ENCODE assay signal across 15 cellular contexts in the genomic region with DNA sequence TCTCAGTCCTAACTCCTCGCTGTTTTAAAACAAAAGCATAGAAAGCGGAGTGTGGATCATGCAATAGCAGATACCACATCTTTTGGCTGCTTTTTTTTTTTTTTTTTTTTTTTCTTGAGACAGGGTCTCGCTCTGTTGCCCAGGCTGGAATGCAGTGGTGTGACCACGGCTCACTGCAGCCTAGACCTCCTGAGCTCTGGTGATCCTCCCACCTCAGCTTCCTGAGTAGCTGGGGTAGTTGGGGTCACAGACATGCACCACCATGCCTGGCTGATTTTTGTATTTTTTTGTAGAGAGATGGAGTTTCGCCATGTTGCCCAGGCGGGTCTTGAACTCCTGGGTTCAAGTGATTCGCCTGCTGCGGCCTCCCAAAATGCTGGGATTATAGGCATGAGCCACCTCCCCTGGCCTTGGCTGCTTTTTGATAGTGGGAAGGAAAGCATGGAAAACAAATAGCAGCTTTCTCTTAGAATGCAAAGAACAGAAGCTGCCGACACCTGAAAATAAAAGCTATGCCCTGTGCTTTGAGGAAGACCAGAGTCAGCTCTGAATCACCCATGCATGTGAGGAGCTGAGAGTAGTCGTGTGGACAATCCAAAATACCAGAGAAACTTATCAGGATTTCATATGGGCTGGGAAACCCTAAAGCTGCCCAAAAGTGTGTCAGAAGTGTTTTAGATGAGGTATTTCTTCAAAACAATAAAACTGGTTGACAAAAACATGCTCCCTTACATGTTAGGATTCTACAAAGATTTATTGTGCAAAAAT. TPM values are rescaled to one million over a fixed set of nuclear protein-coding genes. Genes with fewer than 3 reads are reported as not detected.
A peak's percentile ranks its signal among the peaks of the same experiment; 100 is the strongest.
DNase-seq lines count a peak whose midpoint lies in the region; ATAC-seq and TF ChIP-seq lines count a peak whose summit lies in the region.
"Had no signal": no experiment of that assay in that cellular context is flagged by ENCODE, and none has a peak within 500 bp of the region (broad histone marks: within the 10 kb centered on the region; RNA-seq: fewer than 3 reads in every experiment).

No MANE protein-coding gene starts in this region.

- BruUV-seq in PC-3 (replicated peaks; lab: Mats Ljungman, UMichigan): no TSS peak

- H3F3A ChIP-seq in PC-3 (ENCODE audit: low read length, unreplicated experiment): no peaks in the 10 kb centered on the region

- H3K4me3 Mint-ChIP-seq in activated CD8-positive, alpha-beta T cell treated with anti-CD3 and anti-CD28 coated beads for 36 hours: no peak overlapping the region
- H3K4me3 Mint-ChIP-seq in activated CD8-positive, alpha-beta T cell treated with anti-CD3 and anti-CD28 coated beads, Interleukin-2, amount 10 ng/mL, durations not matched to agents 7 days and 5 days: no peak overlapping the region
- no peak overlapping the region for H3K4me3 Mint-ChIP-seq in stimulated activated effector memory CD8-positive, alpha-beta T cell treated with anti-CD3 and anti-CD28 coated beads, Interleukin-12 subunit alpha, Interleukin-12 subunit beta, amount 100 ng/mL, for 72 hours
- H3K4me3 Mint-ChIP-seq: activated CD4-positive, alpha-beta T cell treated with anti-CD3 and anti-CD28 coated beads, Interleukin-2, amount 10 ng/mL, durations not matched to agents 24 days and 14 days; H9 had no signal

- POLR2A ChIA-PET in activated CD8-positive, alpha-beta T cell treated with anti-CD3 and anti-CD28 coated beads for 36 hours (lab: Charles Lee): interaction anchor here (0.7 to 1.4 kb wide), 6 partner anchors 13 to 64 kb away, joined by 3 to 4 read pairs (median 3); no protein-coding TSS in a partner anchor
- POLR2A ChIA-PET in activated CD8-positive, alpha-beta T cell treated with anti-CD3 and anti-CD28 coated beads, Interleukin-2, amount 10 ng/mL, durations not matched to agents 7 days and 5 days (lab: Charles Lee): interaction anchor here (1.0 kb wide), 1 partner anchor 17 kb away, joined by 3 read pairs; no protein-coding TSS in a partner anchor
- POLR2A ChIA-PET in PC-3 (lab: Charles Lee; ENCODE audit: unreplicated experiment): no interaction called here

- H3K36me3 ChIP-seq in PC-3 (ENCODE audit: low read depth, low read length): no peaks in the 10 kb centered on the region

- TF ChIP-seq CTCF in activated CD8-positive, alpha-beta T cell treated with anti-CD3 and anti-CD28 coated beads for 36 hours (IDR thresholded peaks at IDR 0.05): no peak
- no peak for TF ChIP-seq CTCF in PC-3 (conservative IDR thresholded peaks at IDR 0.05; ENCODE audit: low read depth, low read length)
- TF ChIP-seq CTCF in fibroblast of pulmonary artery (IDR thresholded peaks at IDR 0.05; ENCODE audit: low read length, missing control alignments): no peak

- H3K4me3 ChIP-seq in PC-3 (ENCODE audit: low read length) (no peak overlapping the region), fibroblast of pulmonary artery (replicated peaks; ENCODE audit: low read depth, low read length) (no peak overlapping the region)
- H3K4me3 ChIP-seq: testis had no signal

- no peaks in the 10 kb centered on the region for H4K20me1 ChIP-seq in PC-3 (ENCODE audit: low read length)

- no peaks in the 10 kb centered on the region for H3K9me3 ChIP-seq in PC-3 (ENCODE audit: low read length)
- H3K9me3 ChIP-seq: testis had no signal

- H3K4me1 ChIP-seq in PC-3 (ENCODE audit: insufficient read depth, low read length): no peaks in the 10 kb centered on the region
- H3K4me1 ChIP-seq: testis had no signal

- H3K27me3 ChIP-seq in PC-3 (ENCODE audit: low read length): no peaks in the 10 kb centered on the region
- H3K27me3 ChIP-seq: testis had no signal

- DNase-seq in activated CD8-positive, alpha-beta T cell treated with anti-CD3 and anti-CD28 coated beads for 36 hours: no peak
- DNase-seq in activated CD8-positive, alpha-beta T cell treated with anti-CD3 and anti-CD28 coated beads, Interleukin-2, amount 10 ng/mL, durations not matched to agents 7 days and 5 days: no peak
- DNase-seq in PC-3 (peak; percentile 22), fibroblast of pulmonary artery (ENCODE audit: low read depth) (peak; percentile 37), NCI-H187 treated with DMSO at 0.1 percent for 48 hours (lab: John Stamatoyannopoulos, UW) (no peak), iPS-NIHi11 (ENCODE audit: low spot score) (no peak)
- no peak for DNase-seq in stimulated activated effector memory CD8-positive, alpha-beta T cell treated with anti-CD3 and anti-CD28 coated beads, Interleukin-12 subunit alpha, Interleukin-12 subunit beta, amount 100 ng/mL, for 72 hours (ENCODE audit: low spot score in 2 of 2)
- DNase-seq: activated CD4-positive, alpha-beta T cell treated with anti-CD3 and anti-CD28 coated beads, Interleukin-2, amount 10 ng/mL, durations not matched to agents 24 days and 14 days; cerebellar nuclear complex; DMS 273 treated with DMSO at 0.1 percent for 48 hours; H9; NCI-H1048; testis had no signal

- H3K9me3 Mint-ChIP-seq in activated CD8-positive, alpha-beta T cell treated with anti-CD3 and anti-CD28 coated beads for 36 hours: peaks cover 2% of the 10 kb centered on the region
- H3K9me3 Mint-ChIP-seq in activated CD8-positive, alpha-beta T cell treated with anti-CD3 and anti-CD28 coated beads, Interleukin-2, amount 10 ng/mL, durations not matched to agents 7 days and 5 days (ENCODE audit: insufficient read depth): no peaks in the 10 kb centered on the region
- no peaks in the 10 kb centered on the region for H3K9me3 Mint-ChIP-seq in stimulated activated effector memory CD8-positive, alpha-beta T cell treated with anti-CD3 and anti-CD28 coated beads, Interleukin-12 subunit alpha, Interleukin-12 subunit beta, amount 100 ng/mL, for 72 hours
- H3K9me3 Mint-ChIP-seq: activated CD4-positive, alpha-beta T cell treated with anti-CD3 and anti-CD28 coated beads, Interleukin-2, amount 10 ng/mL, durations not matched to agents 24 days and 14 days; H9 had no signal

- peaks cover 4% of the 10 kb centered on the region for H3K36me3 Mint-ChIP-seq in activated CD8-positive, alpha-beta T cell treated with anti-CD3 and anti-CD28 coated beads for 36 hours (ENCODE audit: low read depth)
- no peaks in the 10 kb centered on the region for H3K36me3 Mint-ChIP-seq in activated CD8-positive, alpha-beta T cell treated with anti-CD3 and anti-CD28 coated beads, Interleukin-2, amount 10 ng/mL, durations not matched to agents 7 days and 5 days (ENCODE audit: low read depth)
- H3K36me3 Mint-ChIP-seq in stimulated activated effector memory CD8-positive, alpha-beta T cell treated with anti-CD3 and anti-CD28 coated beads, Interleukin-12 subunit alpha, Interleukin-12 subunit beta, amount 100 ng/mL, for 72 hours: peaks cover 6% of the 10 kb centered on the region

- intact Hi-C loops in activated CD8-positive, alpha-beta T cell treated with anti-CD3 and anti-CD28 coated beads for 36 hours (cut with micrococcal nuclease): no loop called here
- intact Hi-C loops in PC-3 (cut with micrococcal nuclease): no loop called here

- H3K4me2 ChIP-seq in PC-3 (ENCODE audit: low read length): no peak overlapping the region

- peak overlapping the region; percentile 31 for H3K27ac Mint-ChIP-seq in activated CD8-positive, alpha-beta T cell treated with anti-CD3 and anti-CD28 coated beads for 36 hours
- no peak overlapping the region for H3K27ac Mint-ChIP-seq in activated CD8-positive, alpha-beta T cell treated with anti-CD3 and anti-CD28 coated beads, Interleukin-2, amount 10 ng/mL, durations not matched to agents 7 days and 5 days
- peak overlapping the region; percentile 34 for H3K27ac Mint-ChIP-seq in stimulated activated effector memory CD8-positive, alpha-beta T cell treated with anti-CD3 and anti-CD28 coated beads, Interleukin-12 subunit alpha, Interleukin-12 subunit beta, amount 100 ng/mL, for 72 hours
- H3K27ac Mint-ChIP-seq: activated CD4-positive, alpha-beta T cell treated with anti-CD3 and anti-CD28 coated beads, Interleukin-2, amount 10 ng/mL, durations not matched to agents 24 days and 14 days; H9 had no signal

- H2AFZ ChIP-seq in PC-3 (ENCODE audit: low read length): no peak overlapping the region

- no peak overlapping the region for H3K27ac ChIP-seq in PC-3 (ENCODE audit: low read length)
- H3K27ac ChIP-seq: 22Rv1, testis had no signal

- no peak for ATAC-seq in activated CD8-positive, alpha-beta T cell treated with anti-CD3 and anti-CD28 coated beads for 36 hours
- ATAC-seq in activated CD8-positive, alpha-beta T cell treated with anti-CD3 and anti-CD28 coated beads, Interleukin-2, amount 10 ng/mL, durations not matched to agents 7 days and 5 days: no peak
- ATAC-seq in PC-3: no peak
- no peak for ATAC-seq in stimulated activated effector memory CD8-positive, alpha-beta T cell treated with anti-CD3 and anti-CD28 coated beads, Interleukin-12 subunit alpha, Interleukin-12 subunit beta, amount 100 ng/mL, for 72 hours
- no peak for ATAC-seq in GM21786 (IDR thresholded peaks at IDR 0.05; ENCODE audit: unreplicated experiment)

- CTCF ChIA-PET in activated CD8-positive, alpha-beta T cell treated with anti-CD3 and anti-CD28 coated beads for 36 hours (lab: Charles Lee): interaction anchor here (1.4 kb wide), 2 partner anchors 12 to 130 kb away, joined by 3 to 7 read pairs; no protein-coding TSS in a partner anchor
- CTCF ChIA-PET in activated CD8-positive, alpha-beta T cell treated with anti-CD3 and anti-CD28 coated beads, Interleukin-2, amount 10 ng/mL, durations not matched to agents 7 days and 5 days (lab: Charles Lee): interaction anchor here (1.2 to 3.0 kb wide), 2 partner anchors 19 to 25 kb away, joined by 3 to 15 read pairs; no protein-coding TSS in a partner anchor
- CTCF ChIA-PET in PC-3 (lab: Charles Lee): interaction anchor here (0.6 kb wide), 1 partner anchor 133 kb away, joined by 8 read pairs; no protein-coding TSS in a partner anchor

- peaks cover 43% of the 10 kb centered on the region for H3K4me1 Mint-ChIP-seq in activated CD8-positive, alpha-beta T cell treated with anti-CD3 and anti-CD28 coated beads for 36 hours (ENCODE audit: low read depth)
- peaks cover 40% of the 10 kb centered on the region for H3K4me1 Mint-ChIP-seq in activated CD8-positive, alpha-beta T cell treated with anti-CD3 and anti-CD28 coated beads, Interleukin-2, amount 10 ng/mL, durations not matched to agents 7 days and 5 days (ENCODE audit: low read depth)
- peaks cover 43% of the 10 kb centered on the region for H3K4me1 Mint-ChIP-seq in stimulated activated effector memory CD8-positive, alpha-beta T cell treated with anti-CD3 and anti-CD28 coated beads, Interleukin-12 subunit alpha, Interleukin-12 subunit beta, amount 100 ng/mL, for 72 hours

- H3K9ac ChIP-seq in PC-3 (ENCODE audit: low read length): no peak overlapping the region

- H3K9me2 ChIP-seq in PC-3 (replicated peaks; ENCODE audit: low read length): no peaks in the 10 kb centered on the region

- H3K27me3 Mint-ChIP-seq in activated CD8-positive, alpha-beta T cell treated with anti-CD3 and anti-CD28 coated beads for 36 hours: no peaks in the 10 kb centered on the region
- no peaks in the 10 kb centered on the region for H3K27me3 Mint-ChIP-seq in activated CD8-positive, alpha-beta T cell treated with anti-CD3 and anti-CD28 coated beads, Interleukin-2, amount 10 ng/mL, durations not matched to agents 7 days and 5 days (ENCODE audit: low read depth)
- H3K27me3 Mint-ChIP-seq: activated CD4-positive, alpha-beta T cell treated with anti-CD3 and anti-CD28 coated beads, Interleukin-2, amount 10 ng/mL, durations not matched to agents 24 days and 14 days had no signal

- H3K79me2 ChIP-seq in PC-3 (ENCODE audit: low read length): peaks cover 8% of the 10 kb centered on the region

RNA-seq across cellular contexts. Expression of gene ELK3, which starts 3.6 kb away (rescaled TPM):
- total RNA-seq in activated CD8-positive, alpha-beta T cell treated with anti-CD3 and anti-CD28 coated beads for 36 hours: 1 to 10 TPM; 7.7 TPM
- 10 to 100 TPM; 17.6 to 18.1 TPM for total RNA-seq in activated CD8-positive, alpha-beta T cell treated with anti-CD3 and anti-CD28 coated beads, Interleukin-2, amount 10 ng/mL, durations not matched to agents 7 days and 5 days
- total RNA-seq in PC-3 (2014; rRNA removed): 16.2 and 16.9 TPM in 2 replicates

Comparison
In these comparisons a context has a peak if more than half of its experiments do, and no peak if none do; other contexts are left out.
1. DNase-seq: peak in PC-3 (single experiment) and fibroblast of pulmonary artery (single experiment); none in activated CD8-positive, alpha-beta T cell treated with anti-CD3 and anti-CD28 coated beads for 36 hours (single experiment), activated CD8-positive, alpha-beta T cell treated with anti-CD3 and anti-CD28 coated beads, Interleukin-2, amount 10 ng/mL, durations not matched to agents 7 days and 5 days (single experiment), stimulated activated effector memory CD8-positive, alpha-beta T cell treated with anti-CD3 and anti-CD28 coated beads, Interleukin-12 subunit alpha, Interleukin-12 subunit beta, amount 100 ng/mL, for 72 hours (0 of 2), NCI-H187 treated with DMSO at 0.1 percent for 48 hours (single experiment) and iPS-NIHi11 (single experiment).